9 cellular contexts compared by ENCODE assay signal in the genomic region with DNA sequence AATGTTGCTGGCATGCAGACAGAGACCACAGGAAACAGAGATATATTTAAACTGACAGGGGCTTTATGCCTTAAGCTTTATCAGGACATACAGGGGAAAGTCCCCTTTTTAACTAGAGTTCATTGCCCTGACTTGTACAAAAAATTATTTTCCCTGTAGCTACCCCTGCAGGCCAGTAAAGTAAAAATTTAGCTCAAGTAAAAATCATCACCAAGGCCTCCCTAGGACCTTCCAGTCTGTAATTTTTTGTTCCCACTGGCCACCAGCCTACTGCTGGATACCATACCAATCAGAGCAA.
DNase-seq lines count a peak whose midpoint lies in the region; ATAC-seq and TF ChIP-seq lines count a peak whose summit lies in the region.
"Had no signal": no experiment of that assay in that cellular context is flagged by ENCODE, and none has a peak within 500 bp of the region (broad histone marks: within the 10 kb centered on the region; RNA-seq: fewer than 3 reads in every experiment).

No MANE protein-coding gene starts in this region.

- peak; percentile 86 for ATAC-seq in GM18511 (IDR thresholded peaks at IDR 0.05; ENCODE audit: unreplicated experiment)
- ATAC-seq in GM21515 (IDR thresholded peaks at IDR 0.05; ENCODE audit: unreplicated experiment), result no peak

- H3K36me3 Mint-ChIP-seq in osteocyte (ENCODE audit: unreplicated experiment), result no peaks in the 10 kb centered on the region
- H3K36me3 Mint-ChIP-seq: IgD-negative memory B cell had no signal

- peaks cover 19% of the 10 kb centered on the region for H3K4me1 Mint-ChIP-seq in osteocyte (ENCODE audit: unreplicated experiment)
- H3K4me1 Mint-ChIP-seq: IgD-negative memory B cell had no signal

- H3K9me3 Mint-ChIP-seq in osteocyte (ENCODE audit: unreplicated experiment), result peaks cover 4% of the 10 kb centered on the region

- no peaks in the 10 kb centered on the region for H3K9me2 ChIP-seq in MM.1S (replicated peaks; ENCODE audit: insufficient read depth, low read length)

- CTCF ChIA-PET in HEK293T (lab: Yijun Ruan, JAX), result no interaction called here

- no peaks in the 10 kb centered on the region for H3K27me3 Mint-ChIP-seq in osteocyte (ENCODE audit: unreplicated experiment)
- H3K27me3 Mint-ChIP-seq: IgD-negative memory B cell had no signal

- H3K27me3 ChIP-seq in MM.1S (replicated peaks; ENCODE audit: insufficient read depth, low read length), result no peaks in the 10 kb centered on the region

- peak overlapping the region; percentile 43; the same call in 1 of the 2 replicates for H2AFZ ChIP-seq in MM.1S (ENCODE audit: low read length)

- TF ChIP-seq CTCF in MM.1S (IDR thresholded peaks at IDR 0.05; ENCODE audit: low read length), result peak; percentile 43
- TF ChIP-seq CTCF in cardiac fibroblast (IDR thresholded peaks at IDR 0.05; ENCODE audit: low read depth, low read length), result peak; percentile 36
- peak; percentile 66 for TF ChIP-seq CTCF in osteocyte (IDR thresholded peaks at IDR 0.05)

- H3K36me3 ChIP-seq in MM.1S (replicated peaks; ENCODE audit: insufficient read depth, low read length), result no peaks in the 10 kb centered on the region

- H3K27ac Mint-ChIP-seq in osteocyte (ENCODE audit: unreplicated experiment), result peak overlapping the region; percentile 66
- H3K27ac Mint-ChIP-seq: IgD-negative memory B cell had no signal

- no peaks in the 10 kb centered on the region for H3K79me2 ChIP-seq in MM.1S (ENCODE audit: low read length)

- no peak overlapping the region for H3K4me3 ChIP-seq in MM.1S (ENCODE audit: low read length)
- no peak overlapping the region for H3K4me3 ChIP-seq in cardiac fibroblast (replicated peaks in 1 of 2; ENCODE audit: low read depth in 2 of 2, low read length in 2 of 2)

- 0 out of 2 replicates have a peak, but pooled peaks cover 4% of the 10 kb centered on the region for H3F3A ChIP-seq in MM.1S (ENCODE audit: insufficient read depth, low read length)

- H4K20me1 ChIP-seq in MM.1S (ENCODE audit: insufficient read depth, low read length), result no peaks in the 10 kb centered on the region

- peak; percentile 90 for DNase-seq in MM.1S
- peak; percentile 55 to 63 for DNase-seq in cardiac fibroblast (ENCODE audit: low read depth in 2 of 2)
- DNase-seq in osteocyte (ENCODE audit: extremely low spot score, unreplicated experiment), result no peak
- no peak for DNase-seq in activated naive CD4-positive, alpha-beta T cell treated with Interleukin-2 at 50 U/mL for 16 hours
- DNase-seq in NK-92 (lab: John Stamatoyannopoulos, UW; ENCODE audit: unreplicated experiment), result no peak
- no peak for DNase-seq in HEK293T (ENCODE audit: extremely low spot score)

- peak overlapping the region; percentile 36; the same call in 1 of the 2 replicates for H3K4me2 ChIP-seq in MM.1S (ENCODE audit: low read depth, low read length)

- H3K4me1 ChIP-seq in MM.1S (ENCODE audit: low read length), result peaks cover 48% of the 10 kb centered on the region

- POLR2A ChIA-PET in HEK293T (lab: Yijun Ruan, JAX), result no interaction called here

- H3K27ac ChIP-seq in MM.1S (ENCODE audit: low read length), result peak overlapping the region; percentile 49; the same call in 1 of the 2 replicates

- no peaks in the 10 kb centered on the region for H3K9me3 ChIP-seq in MM.1S (replicated peaks; ENCODE audit: insufficient read depth, low read length)

- no peak overlapping the region for H3K4me3 Mint-ChIP-seq in osteocyte (ENCODE audit: unreplicated experiment)
- H3K4me3 Mint-ChIP-seq: IgD-negative memory B cell had no signal

- H3K9ac ChIP-seq in MM.1S (ENCODE audit: low read length), result no peak overlapping the region

TF ChIP-seq in HEK293T, 16 proteins besides CTCF, POLR2A, EP300 and RAD21:
- TF ChIP-seq, protein P1, sequence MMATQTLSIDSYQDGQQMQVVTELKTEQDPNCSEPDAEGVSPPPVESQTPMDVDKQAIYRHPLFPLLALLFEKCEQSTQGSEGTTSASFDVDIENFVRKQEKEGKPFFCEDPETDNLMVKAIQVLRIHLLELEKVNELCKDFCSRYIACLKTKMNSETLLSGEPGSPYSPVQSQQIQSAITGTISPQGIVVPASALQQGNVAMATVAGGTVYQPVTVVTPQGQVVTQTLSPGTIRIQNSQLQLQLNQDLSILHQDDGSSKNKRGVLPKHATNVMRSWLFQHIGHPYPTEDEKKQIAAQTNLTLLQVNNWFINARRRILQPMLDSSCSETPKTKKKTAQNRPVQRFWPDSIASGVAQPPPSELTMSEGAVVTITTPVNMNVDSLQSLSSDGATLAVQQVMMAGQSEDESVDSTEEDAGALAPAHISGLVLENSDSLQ (IDR thresholded peaks at IDR 0.05), result no peak
- no peak for TF ChIP-seq LEF1 (IDR thresholded peaks at IDR 0.05; ENCODE audit: borderline replicate concordance)
- TF ChIP-seq SP1 (IDR thresholded peaks at IDR 0.05), result no peak
- no peak for TF ChIP-seq NFRKB (IDR thresholded peaks at IDR 0.05)
- TF ChIP-seq FOXA1 (IDR thresholded peaks at IDR 0.05), result no peak
- TF ChIP-seq TARDBP (IDR thresholded peaks at IDR 0.05), result no peak
- TF ChIP-seq BHLHE40 (IDR thresholded peaks at IDR 0.05; ENCODE audit: borderline replicate concordance), result no peak
- no peak for TF ChIP-seq ARNT (IDR thresholded peaks at IDR 0.05)
- TF ChIP-seq L3MBTL2 (conservative IDR thresholded peaks at IDR 0.05), result no peak
- TF ChIP-seq CTBP1 (IDR thresholded peaks at IDR 0.05; ENCODE audit: borderline replicate concordance), result no peak
- TF ChIP-seq FOXK2 (IDR thresholded peaks at IDR 0.05), result no peak
- no peak for TF ChIP-seq FOXM1 (IDR thresholded peaks at IDR 0.05; ENCODE audit: borderline replicate concordance)
- TF ChIP-seq ELF4 (IDR thresholded peaks at IDR 0.05), result no peak
- no peak for TF ChIP-seq ZNF384 (IDR thresholded peaks at IDR 0.05)
- TF ChIP-seq HDGF (IDR thresholded peaks at IDR 0.05; ENCODE audit: borderline replicate concordance), result no peak
- no peak for TF ChIP-seq SUZ12 (IDR thresholded peaks at IDR 0.05)

Comparison
In these comparisons a context has a peak if more than half of its experiments do, and no peak if none do; other contexts are left out.
1. DNase-seq: peak in MM.1S (single experiment) and cardiac fibroblast (2 of 2); none in osteocyte (single experiment), activated naive CD4-positive, alpha-beta T cell treated with Interleukin-2 at 50 U/mL for 16 hours (single experiment), NK-92 (single experiment) and HEK293T (single experiment).
2. Peak in every context shown above with its lines, with median percentiles within 50 percentile points of each other: CTCF ChIP-seq.